Comparison of ENCODE assay signal across 21 cellular contexts in the genomic region with DNA sequence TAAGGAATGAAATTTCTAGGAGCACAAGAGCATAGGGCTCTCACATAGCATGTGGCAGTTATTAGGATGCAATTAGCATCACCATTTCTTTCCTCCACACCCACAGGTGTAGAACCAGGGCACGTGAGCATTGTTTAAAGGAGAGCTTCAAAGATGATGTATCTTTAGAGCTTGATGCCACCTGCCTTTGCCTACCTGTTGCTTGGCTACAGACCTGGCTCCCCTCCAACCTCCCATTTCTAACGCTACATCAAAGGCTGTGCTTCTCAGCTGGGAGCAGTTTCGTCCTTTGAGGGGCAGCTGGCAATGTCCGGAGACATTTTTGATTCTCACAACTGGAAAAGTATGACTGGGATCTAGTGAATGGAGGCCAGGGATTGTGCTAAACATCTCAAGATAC.
DNase-seq lines count a peak whose midpoint lies in the region; ATAC-seq and FAIRE-seq lines count a peak whose summit lies in the region.
"Had no signal": no experiment of that assay in that cellular context is flagged by ENCODE, and none has a peak within 500 bp of the region (broad histone marks: within the 10 kb centered on the region; RNA-seq: fewer than 3 reads in every experiment).

No MANE protein-coding gene starts in this region.

- DNase-seq in DMS79 (lab: John Stamatoyannopoulos, UW) (peak; percentile 52), NCI-H128 (lab: John Stamatoyannopoulos, UW; ENCODE audit: unreplicated experiment) (peak; percentile 62), NCI-H2081 treated with DMSO at 0.1 percent for 48 hours (lab: John Stamatoyannopoulos, UW) (peak; percentile 26), NCI-H748 (lab: John Stamatoyannopoulos, UW; ENCODE audit: unreplicated experiment) (peak; percentile 97), GM19239 (ENCODE audit: insufficient read length, low spot score) (no peak), SW 1271 (lab: John Stamatoyannopoulos, UW) (no peak)
- DNase-seq: activated CD4-positive, alpha-beta T cell treated with anti-CD3 and anti-CD28 coated beads, Interleukin-2, amount 50 U/mL, for 48 hours; activated effector memory CD4-positive, alpha-beta T cell treated with Interleukin-2 at 50 U/mL for 16 hours; KBM-7; left lung; naive B cell; occipital lobe; T1000; trophoblast cell had no signal

- no peak for ATAC-seq in GM19035 (IDR thresholded peaks at IDR 0.05; ENCODE audit: unreplicated experiment)
- no peak for ATAC-seq in HG03025 (IDR thresholded peaks at IDR 0.05; ENCODE audit: low FRiP score, unreplicated experiment)
- ATAC-seq: left lung, WTC11 had no signal

- FAIRE-seq in GM19239 (lab: Jason Lieb, UNC): no peak
- FAIRE-seq: D721Med, G401.6, H54, HTR-8/SVneo had no signal

Comparison
In these comparisons a context has a peak if more than half of its experiments do, and no peak if none do; other contexts are left out.
1. DNase-seq: peak in DMS79 (single experiment), NCI-H128 (single experiment), NCI-H2081 treated with DMSO at 0.1 percent for 48 hours (single experiment) and NCI-H748 (single experiment); none in GM19239 (single experiment) and SW 1271 (0 of 2).